20 cellular contexts compared by ENCODE assay signal in genomic region chr6:169046021-169046420, GRCh38.
"Had no signal": no experiment of that assay in that cellular context is flagged by ENCODE, and none has a peak within 500 bp of the region (broad histone marks: within the 10 kb centered on the region; RNA-seq: fewer than 3 reads in every experiment).

No MANE protein-coding gene starts in this region.

- FAIRE-seq: TTC549 had no signal

- H3K9me3 ChIP-seq: esophagus muscularis mucosa, lower lobe of right lung, mucosa of descending colon, transverse colon had no signal

- ATAC-seq: activated CD8-positive, alpha-beta T cell treated with anti-CD3 and anti-CD28 coated beads, Interleukin-2, amount 10 ng/mL, durations not matched to agents 7 days and 5 days; activated naive CD8-positive, alpha-beta T cell treated with anti-CD3 and anti-CD28 coated beads, Interleukin-2, amount 50 U/mL, for 24 hours; lower lobe of right lung; mucosa of descending colon had no signal

- H3K4me3 ChIP-seq: esophagus muscularis mucosa, lower lobe of right lung, mucosa of descending colon, transverse colon had no signal

- H3K36me3 ChIP-seq: brain microvascular endothelial cell, esophagus muscularis mucosa, lower lobe of right lung, transverse colon, WERI-Rb-1 had no signal

- H3K27me3 ChIP-seq: brain microvascular endothelial cell, esophagus muscularis mucosa, transverse colon had no signal

- H3K4me1 ChIP-seq: lower lobe of right lung, transverse colon had no signal

- H3K27ac ChIP-seq: brain microvascular endothelial cell, lower lobe of right lung, transverse colon, WERI-Rb-1 had no signal

- DNase-seq: activated CD4-positive, alpha-beta T cell treated with anti-CD3 and anti-CD28 coated beads, Interleukin-2, amount 10 ng/mL, durations not matched to agents 7 days and 5 days; activated CD4-positive, CD25-positive, alpha-beta regulatory T cell treated with anti-CD3 and anti-CD28 coated beads, Interleukin-2, amount 50 U/mL, for 72 hours; activated CD8-positive, alpha-beta T cell treated with anti-CD3 and anti-CD28 coated beads, Interleukin-2, amount 10 ng/mL, durations not matched to agents 7 days and 5 days; activated gamma-delta T cell; activated naive CD4-positive, alpha-beta T cell treated with anti-CD3 and anti-CD28 coated beads, Interleukin-2, amount 50 U/mL, for 16 hours; activated naive CD8-positive, alpha-beta T cell treated with anti-CD3 and anti-CD28 coated beads, Interleukin-2, amount 50 U/mL, for 24 hours; immature natural killer cell; lower lobe of right lung; mesendoderm; mucosa of descending colon; naive B cell; occipital lobe; retina; stimulated activated CD4-positive, alpha-beta T cell treated with anti-CD3 and anti-CD28 coated beads, Interleukin-1b, Interleukin-23, amount 100 ng/mL, for 48 hours; T-helper 1 cell; transverse colon; WERI-Rb-1 had no signal
